Comparison of ENCODE assay signal across 1 cellular context in the genomic region with DNA sequence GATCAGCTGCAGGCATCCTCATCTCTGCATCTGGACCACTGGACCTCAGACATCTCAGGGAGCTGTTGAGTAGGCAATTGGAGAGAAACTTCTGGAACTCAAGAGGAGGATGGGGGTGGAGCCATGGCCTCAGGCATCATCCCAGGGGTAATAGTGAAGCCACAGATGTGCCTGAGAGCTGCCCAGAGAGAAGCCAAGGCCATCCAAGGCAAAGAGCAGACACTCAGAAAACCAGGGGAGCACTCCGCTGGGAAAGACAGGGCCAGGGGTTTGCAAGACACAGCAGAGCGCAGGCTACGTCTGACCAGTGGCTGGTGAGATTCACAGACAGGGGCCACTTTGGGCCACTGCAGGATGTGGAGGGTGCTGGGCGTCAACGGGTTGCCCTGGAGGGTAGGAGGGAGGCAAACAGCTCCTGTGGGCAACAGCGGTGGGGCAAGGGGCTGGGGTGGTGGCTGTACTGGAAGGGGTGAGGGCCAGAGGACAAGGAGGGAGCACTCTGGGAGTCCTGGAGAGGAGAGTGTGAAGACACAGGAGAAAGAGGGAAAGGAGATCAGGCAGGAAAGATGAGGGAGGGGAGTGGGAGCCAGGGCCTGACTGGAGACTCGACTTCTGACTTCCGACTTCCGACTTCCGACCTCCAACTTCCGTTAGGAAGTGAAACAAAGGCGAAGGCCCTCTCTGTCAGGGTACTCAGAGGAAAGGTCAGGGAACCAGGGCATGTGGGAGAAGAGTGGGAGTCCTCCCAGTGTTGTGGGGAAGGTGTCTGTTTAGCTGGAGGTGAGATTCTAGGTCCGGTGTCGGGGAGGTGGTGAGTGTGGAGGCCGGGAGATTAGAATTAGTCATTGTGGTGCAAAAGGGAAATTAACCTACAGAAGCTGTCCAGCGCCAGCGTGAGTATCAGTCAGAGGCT.
TF ChIP-seq lines count a peak whose summit lies in the region.

No MANE protein-coding gene starts in this region.

TF ChIP-seq in K562, 482 proteins besides CTCF, POLR2A, EP300 and RAD21 (continued from another document and continues in another):
- TF ChIP-seq, protein P1, sequence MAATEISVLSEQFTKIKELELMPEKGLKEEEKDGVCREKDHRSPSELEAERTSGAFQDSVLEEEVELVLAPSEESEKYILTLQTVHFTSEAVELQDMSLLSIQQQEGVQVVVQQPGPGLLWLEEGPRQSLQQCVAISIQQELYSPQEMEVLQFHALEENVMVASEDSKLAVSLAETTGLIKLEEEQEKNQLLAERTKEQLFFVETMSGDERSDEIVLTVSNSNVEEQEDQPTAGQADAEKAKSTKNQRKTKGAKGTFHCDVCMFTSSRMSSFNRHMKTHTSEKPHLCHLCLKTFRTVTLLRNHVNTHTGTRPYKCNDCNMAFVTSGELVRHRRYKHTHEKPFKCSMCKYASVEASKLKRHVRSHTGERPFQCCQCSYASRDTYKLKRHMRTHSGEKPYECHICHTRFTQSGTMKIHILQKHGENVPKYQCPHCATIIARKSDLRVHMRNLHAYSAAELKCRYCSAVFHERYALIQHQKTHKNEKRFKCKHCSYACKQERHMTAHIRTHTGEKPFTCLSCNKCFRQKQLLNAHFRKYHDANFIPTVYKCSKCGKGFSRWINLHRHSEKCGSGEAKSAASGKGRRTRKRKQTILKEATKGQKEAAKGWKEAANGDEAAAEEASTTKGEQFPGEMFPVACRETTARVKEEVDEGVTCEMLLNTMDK (IDR thresholded peaks at IDR 0.05; ENCODE audit: borderline replicate concordance, insufficient read depth, low read depth, low read length, poor library complexity, severe bottlenecking) = no peak
- TF ChIP-seq, protein P2, sequence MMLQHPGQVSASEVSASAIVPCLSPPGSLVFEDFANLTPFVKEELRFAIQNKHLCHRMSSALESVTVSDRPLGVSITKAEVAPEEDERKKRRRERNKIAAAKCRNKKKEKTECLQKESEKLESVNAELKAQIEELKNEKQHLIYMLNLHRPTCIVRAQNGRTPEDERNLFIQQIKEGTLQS (IDR thresholded peaks at IDR 0.05) = peak; percentile 80
- TF ChIP-seq, protein P2 (CRISPR knock-in tag; conservative IDR thresholded peaks at IDR 0.05) = peak; percentile 14; the same call in 1 of the 2 replicates
- TF ChIP-seq PTTG1 (tag; IDR thresholded peaks at IDR 0.05; ENCODE audit: low read depth) (no peak), MED1 (CRISPR knock-in tag; IDR thresholded peaks at IDR 0.05; ENCODE audit: borderline replicate concordance) (no peak), GATAD2A (IDR thresholded peaks at IDR 0.05) (peak; percentile 74), HNRNPLL (IDR thresholded peaks at IDR 0.05; ENCODE audit: low read depth, low read length, poor library complexity, severe bottlenecking) (no peak), SRSF1 (IDR thresholded peaks at IDR 0.05; ENCODE audit: low read depth, low read length) (no peak), PML (IDR thresholded peaks at IDR 0.05; ENCODE audit: low read length) (peak; percentile 86; the same call in 1 of the 2 replicates), MEF2A (IDR thresholded peaks at IDR 0.05; ENCODE audit: control insufficient read depth, low read depth, low read length) (0 out of 2 replicates have a peak, but pooled peaks have one; percentile 21), ZNF699 (CRISPR knock-in tag; IDR thresholded peaks at IDR 0.05; ENCODE audit: insufficient replicate concordance) (no peak), ZNF253 (CRISPR knock-in tag; conservative IDR thresholded peaks at IDR 0.05) (no peak), LARP7 (IDR thresholded peaks at IDR 0.05) (no peak), FUS (optimal IDR thresholded peaks at IDR 0.05; ENCODE audit: low read depth, low read length) (no peak), ZNF41 (CRISPR knock-in tag; conservative IDR thresholded peaks at IDR 0.05) (0 out of 2 replicates have a peak, but pooled peaks have one; percentile 17), PYGO2 (tag; IDR thresholded peaks at IDR 0.05) (peak; percentile 61; the same call in 1 of the 2 replicates), SRF (CRISPR knock-in tag; IDR thresholded peaks at IDR 0.05) (no peak), NFXL1 (CRISPR knock-in tag; IDR thresholded peaks at IDR 0.05) (no peak), SETDB1 (IDR thresholded peaks at IDR 0.05; ENCODE audit: low read length) (no peak), ZEB2 (IDR thresholded peaks at IDR 0.05) (peak; percentile 97), MCM3 (IDR thresholded peaks at IDR 0.05) (no peak), STAG1 (CRISPR knock-in tag; IDR thresholded peaks at IDR 0.05; ENCODE audit: borderline replicate concordance) (no peak), MBD2 (IDR thresholded peaks at IDR 0.05; ENCODE audit: borderline replicate concordance, low read depth) (peak; percentile 83), TFAM (CRISPR knock-in tag; conservative IDR thresholded peaks at IDR 0.05) (no peak), SMARCB1 (IDR thresholded peaks at IDR 0.05; ENCODE audit: insufficient read length, low read depth) (no peak), RBM15 (IDR thresholded peaks at IDR 0.05; ENCODE audit: insufficient read depth, low read length) (no peak), LCOR (CRISPR knock-in tag; IDR thresholded peaks at IDR 0.05) (peak; percentile 84; the same call in 1 of the 2 replicates), CBX2 (IDR thresholded peaks at IDR 0.05; ENCODE audit: insufficient read depth, low read length, poor library complexity, severe bottlenecking) (no peak)
- TF ChIP-seq, protein P3, sequence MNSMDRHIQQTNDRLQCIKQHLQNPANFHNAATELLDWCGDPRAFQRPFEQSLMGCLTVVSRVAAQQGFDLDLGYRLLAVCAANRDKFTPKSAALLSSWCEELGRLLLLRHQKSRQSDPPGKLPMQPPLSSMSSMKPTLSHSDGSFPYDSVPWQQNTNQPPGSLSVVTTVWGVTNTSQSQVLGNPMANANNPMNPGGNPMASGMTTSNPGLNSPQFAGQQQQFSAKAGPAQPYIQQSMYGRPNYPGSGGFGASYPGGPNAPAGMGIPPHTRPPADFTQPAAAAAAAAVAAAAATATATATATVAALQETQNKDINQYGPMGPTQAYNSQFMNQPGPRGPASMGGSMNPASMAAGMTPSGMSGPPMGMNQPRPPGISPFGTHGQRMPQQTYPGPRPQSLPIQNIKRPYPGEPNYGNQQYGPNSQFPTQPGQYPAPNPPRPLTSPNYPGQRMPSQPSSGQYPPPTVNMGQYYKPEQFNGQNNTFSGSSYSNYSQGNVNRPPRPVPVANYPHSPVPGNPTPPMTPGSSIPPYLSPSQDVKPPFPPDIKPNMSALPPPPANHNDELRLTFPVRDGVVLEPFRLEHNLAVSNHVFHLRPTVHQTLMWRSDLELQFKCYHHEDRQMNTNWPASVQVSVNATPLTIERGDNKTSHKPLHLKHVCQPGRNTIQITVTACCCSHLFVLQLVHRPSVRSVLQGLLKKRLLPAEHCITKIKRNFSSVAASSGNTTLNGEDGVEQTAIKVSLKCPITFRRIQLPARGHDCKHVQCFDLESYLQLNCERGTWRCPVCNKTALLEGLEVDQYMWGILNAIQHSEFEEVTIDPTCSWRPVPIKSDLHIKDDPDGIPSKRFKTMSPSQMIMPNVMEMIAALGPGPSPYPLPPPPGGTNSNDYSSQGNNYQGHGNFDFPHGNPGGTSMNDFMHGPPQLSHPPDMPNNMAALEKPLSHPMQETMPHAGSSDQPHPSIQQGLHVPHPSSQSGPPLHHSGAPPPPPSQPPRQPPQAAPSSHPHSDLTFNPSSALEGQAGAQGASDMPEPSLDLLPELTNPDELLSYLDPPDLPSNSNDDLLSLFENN (IDR thresholded peaks at IDR 0.05; ENCODE audit: low read depth in 2 of 2, low read length in 2 of 2) = peak in 1 of 2 experiments; percentile 91; a peak in 1 of 4 replicates
- TF ChIP-seq, protein P4, sequence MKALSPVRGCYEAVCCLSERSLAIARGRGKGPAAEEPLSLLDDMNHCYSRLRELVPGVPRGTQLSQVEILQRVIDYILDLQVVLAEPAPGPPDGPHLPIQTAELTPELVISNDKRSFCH (CRISPR knock-in tag; IDR thresholded peaks at IDR 0.05) = no peak
- TF ChIP-seq, protein P4 (tag; IDR thresholded peaks at IDR 0.05) = peak; percentile 91
- TF ChIP-seq, protein P5, sequence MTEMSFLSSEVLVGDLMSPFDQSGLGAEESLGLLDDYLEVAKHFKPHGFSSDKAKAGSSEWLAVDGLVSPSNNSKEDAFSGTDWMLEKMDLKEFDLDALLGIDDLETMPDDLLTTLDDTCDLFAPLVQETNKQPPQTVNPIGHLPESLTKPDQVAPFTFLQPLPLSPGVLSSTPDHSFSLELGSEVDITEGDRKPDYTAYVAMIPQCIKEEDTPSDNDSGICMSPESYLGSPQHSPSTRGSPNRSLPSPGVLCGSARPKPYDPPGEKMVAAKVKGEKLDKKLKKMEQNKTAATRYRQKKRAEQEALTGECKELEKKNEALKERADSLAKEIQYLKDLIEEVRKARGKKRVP (CRISPR knock-in tag; IDR thresholded peaks at IDR 0.05) = no peak
- TF ChIP-seq, protein P6, sequence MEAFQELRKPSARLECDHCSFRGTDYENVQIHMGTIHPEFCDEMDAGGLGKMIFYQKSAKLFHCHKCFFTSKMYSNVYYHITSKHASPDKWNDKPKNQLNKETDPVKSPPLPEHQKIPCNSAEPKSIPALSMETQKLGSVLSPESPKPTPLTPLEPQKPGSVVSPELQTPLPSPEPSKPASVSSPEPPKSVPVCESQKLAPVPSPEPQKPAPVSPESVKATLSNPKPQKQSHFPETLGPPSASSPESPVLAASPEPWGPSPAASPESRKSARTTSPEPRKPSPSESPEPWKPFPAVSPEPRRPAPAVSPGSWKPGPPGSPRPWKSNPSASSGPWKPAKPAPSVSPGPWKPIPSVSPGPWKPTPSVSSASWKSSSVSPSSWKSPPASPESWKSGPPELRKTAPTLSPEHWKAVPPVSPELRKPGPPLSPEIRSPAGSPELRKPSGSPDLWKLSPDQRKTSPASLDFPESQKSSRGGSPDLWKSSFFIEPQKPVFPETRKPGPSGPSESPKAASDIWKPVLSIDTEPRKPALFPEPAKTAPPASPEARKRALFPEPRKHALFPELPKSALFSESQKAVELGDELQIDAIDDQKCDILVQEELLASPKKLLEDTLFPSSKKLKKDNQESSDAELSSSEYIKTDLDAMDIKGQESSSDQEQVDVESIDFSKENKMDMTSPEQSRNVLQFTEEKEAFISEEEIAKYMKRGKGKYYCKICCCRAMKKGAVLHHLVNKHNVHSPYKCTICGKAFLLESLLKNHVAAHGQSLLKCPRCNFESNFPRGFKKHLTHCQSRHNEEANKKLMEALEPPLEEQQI (IDR thresholded peaks at IDR 0.05) = 0 out of 2 replicates have a peak, but pooled peaks have one; percentile 16
- TF ChIP-seq, protein P7, sequence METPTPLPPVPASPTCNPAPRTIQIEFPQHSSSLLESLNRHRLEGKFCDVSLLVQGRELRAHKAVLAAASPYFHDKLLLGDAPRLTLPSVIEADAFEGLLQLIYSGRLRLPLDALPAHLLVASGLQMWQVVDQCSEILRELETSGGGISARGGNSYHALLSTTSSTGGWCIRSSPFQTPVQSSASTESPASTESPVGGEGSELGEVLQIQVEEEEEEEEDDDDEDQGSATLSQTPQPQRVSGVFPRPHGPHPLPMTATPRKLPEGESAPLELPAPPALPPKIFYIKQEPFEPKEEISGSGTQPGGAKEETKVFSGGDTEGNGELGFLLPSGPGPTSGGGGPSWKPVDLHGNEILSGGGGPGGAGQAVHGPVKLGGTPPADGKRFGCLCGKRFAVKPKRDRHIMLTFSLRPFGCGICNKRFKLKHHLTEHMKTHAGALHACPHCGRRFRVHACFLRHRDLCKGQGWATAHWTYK (CRISPR knock-in tag; IDR thresholded peaks at IDR 0.05) = no peak
- TF ChIP-seq, protein P8, sequence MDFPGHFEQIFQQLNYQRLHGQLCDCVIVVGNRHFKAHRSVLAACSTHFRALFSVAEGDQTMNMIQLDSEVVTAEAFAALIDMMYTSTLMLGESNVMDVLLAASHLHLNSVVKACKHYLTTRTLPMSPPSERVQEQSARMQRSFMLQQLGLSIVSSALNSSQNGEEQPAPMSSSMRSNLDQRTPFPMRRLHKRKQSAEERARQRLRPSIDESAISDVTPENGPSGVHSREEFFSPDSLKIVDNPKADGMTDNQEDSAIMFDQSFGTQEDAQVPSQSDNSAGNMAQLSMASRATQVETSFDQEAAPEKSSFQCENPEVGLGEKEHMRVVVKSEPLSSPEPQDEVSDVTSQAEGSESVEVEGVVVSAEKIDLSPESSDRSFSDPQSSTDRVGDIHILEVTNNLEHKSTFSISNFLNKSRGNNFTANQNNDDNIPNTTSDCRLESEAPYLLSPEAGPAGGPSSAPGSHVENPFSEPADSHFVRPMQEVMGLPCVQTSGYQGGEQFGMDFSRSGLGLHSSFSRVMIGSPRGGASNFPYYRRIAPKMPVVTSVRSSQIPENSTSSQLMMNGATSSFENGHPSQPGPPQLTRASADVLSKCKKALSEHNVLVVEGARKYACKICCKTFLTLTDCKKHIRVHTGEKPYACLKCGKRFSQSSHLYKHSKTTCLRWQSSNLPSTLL (IDR thresholded peaks at IDR 0.05) = no peak
- TF ChIP-seq, protein P9, sequence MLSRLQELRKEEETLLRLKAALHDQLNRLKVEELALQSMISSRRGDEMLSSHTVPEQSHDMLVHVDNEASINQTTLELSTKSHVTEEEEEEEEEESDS (CRISPR knock-in tag; IDR thresholded peaks at IDR 0.05) = no peak
- TF ChIP-seq, protein P10, sequence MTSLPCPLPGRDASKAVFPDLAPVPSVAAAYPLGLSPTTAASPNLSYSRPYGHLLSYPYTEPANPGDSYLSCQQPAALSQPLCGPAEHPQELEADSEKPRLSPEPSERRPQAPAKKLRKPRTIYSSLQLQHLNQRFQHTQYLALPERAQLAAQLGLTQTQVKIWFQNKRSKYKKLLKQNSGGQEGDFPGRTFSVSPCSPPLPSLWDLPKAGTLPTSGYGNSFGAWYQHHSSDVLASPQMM (CRISPR knock-in tag; IDR thresholded peaks at IDR 0.05) = no peak
- TF ChIP-seq, protein P11, sequence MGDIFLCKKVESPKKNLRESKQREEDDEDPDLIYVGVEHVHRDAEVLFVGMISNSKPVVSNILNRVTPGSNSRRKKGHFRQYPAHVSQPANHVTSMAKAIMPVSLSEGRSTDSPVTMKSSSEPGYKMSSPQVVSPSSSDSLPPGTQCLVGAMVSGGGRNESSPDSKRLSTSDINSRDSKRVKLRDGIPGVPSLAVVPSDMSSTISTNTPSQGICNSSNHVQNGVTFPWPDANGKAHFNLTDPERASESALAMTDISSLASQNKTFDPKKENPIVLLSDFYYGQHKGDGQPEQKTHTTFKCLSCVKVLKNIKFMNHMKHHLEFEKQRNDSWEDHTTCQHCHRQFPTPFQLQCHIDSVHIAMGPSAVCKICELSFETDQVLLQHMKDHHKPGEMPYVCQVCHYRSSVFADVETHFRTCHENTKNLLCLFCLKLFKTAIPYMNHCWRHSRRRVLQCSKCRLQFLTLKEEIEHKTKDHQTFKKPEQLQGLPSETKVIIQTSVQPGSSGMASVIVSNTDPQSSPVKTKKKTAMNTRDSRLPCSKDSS (IDR thresholded peaks at IDR 0.05; ENCODE audit: low read depth, partially characterized antibody) = no peak
- TF ChIP-seq, protein P12, sequence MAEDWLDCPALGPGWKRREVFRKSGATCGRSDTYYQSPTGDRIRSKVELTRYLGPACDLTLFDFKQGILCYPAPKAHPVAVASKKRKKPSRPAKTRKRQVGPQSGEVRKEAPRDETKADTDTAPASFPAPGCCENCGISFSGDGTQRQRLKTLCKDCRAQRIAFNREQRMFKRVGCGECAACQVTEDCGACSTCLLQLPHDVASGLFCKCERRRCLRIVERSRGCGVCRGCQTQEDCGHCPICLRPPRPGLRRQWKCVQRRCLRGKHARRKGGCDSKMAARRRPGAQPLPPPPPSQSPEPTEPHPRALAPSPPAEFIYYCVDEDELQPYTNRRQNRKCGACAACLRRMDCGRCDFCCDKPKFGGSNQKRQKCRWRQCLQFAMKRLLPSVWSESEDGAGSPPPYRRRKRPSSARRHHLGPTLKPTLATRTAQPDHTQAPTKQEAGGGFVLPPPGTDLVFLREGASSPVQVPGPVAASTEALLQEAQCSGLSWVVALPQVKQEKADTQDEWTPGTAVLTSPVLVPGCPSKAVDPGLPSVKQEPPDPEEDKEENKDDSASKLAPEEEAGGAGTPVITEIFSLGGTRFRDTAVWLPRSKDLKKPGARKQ (CRISPR knock-in tag; IDR thresholded peaks at IDR 0.05) = no peak
